8 cellular contexts compared by ENCODE assay signal in the genomic region with DNA sequence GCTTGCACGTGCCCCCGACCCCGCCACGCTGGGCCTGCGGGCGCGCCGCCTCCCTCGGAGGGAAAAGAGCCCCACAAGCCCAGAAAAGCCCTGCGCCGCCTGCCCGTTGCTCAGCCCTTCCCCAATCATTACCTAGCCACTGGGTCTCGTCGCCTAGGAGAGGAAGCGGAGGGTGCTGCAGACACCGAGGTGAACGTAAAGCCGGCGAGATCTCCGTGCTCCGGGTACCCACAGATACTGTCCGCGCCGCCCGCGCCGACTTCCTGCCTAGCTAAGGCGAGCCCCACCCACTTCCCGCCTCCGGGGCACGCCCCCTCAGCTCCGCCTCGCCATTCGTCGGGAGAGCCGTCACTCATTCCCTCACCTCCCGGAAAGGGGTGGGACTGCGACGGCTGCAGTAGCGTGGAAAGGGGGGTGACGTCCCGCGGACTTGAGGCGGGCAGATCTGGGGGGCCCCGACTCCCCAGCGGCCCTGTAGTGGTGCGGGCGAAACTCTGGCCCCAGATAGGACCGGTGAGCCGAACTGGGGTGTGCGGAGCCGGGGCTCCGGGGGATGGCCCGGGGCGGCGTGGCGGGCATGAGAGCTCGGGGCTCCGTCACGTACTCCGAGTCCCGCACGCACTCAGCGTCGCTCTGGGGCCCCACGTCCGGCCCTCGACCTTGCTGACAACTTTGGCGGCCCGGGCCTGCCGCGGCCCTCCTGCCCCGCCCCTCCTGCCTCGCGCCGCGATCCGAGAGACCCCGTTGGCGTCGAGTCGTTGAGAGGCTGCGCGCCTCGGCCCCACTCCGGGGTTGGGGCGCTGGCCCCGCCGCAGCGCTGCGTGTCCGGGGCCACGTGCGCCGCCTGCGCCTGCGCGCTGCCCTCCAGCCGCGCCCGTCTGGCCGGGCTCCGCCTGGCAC. TPM values are rescaled to one million over a fixed set of nuclear protein-coding genes. Genes with fewer than 3 reads are reported as not detected.
DNase-seq lines count a peak whose midpoint lies in the region; ATAC-seq and TF ChIP-seq lines count a peak whose summit lies in the region.

A gene (minus strand): TSS at position 239 of the 900 bp plus-strand sequence. CDS start 3,778 bp downstream, outside the sequence.

- H3K4me3 ChIP-seq in right atrium auricular region = peak within 1 kb of the TSS; percentile 93 to 94
- H3K4me3 ChIP-seq in uterus = peak within 1 kb of the TSS; percentile 76 to 100

- TF ChIP-seq CTCF in right atrium auricular region (IDR thresholded peaks at IDR 0.05) = no peak
- no peak for TF ChIP-seq CTCF in uterus (IDR thresholded peaks at IDR 0.05)

- no peaks in the 10 kb centered on the region for H3K27me3 ChIP-seq in right atrium auricular region
- H3K27me3 ChIP-seq in uterus = no peaks in the 10 kb centered on the region

- H3K9me3 ChIP-seq in right atrium auricular region = no peaks in the 10 kb centered on the region
- H3K9me3 ChIP-seq in uterus = no peaks in the 10 kb centered on the region

- H3K36me3 ChIP-seq in right atrium auricular region = peaks cover 14% of the 10 kb centered on the region
- H3K36me3 ChIP-seq in uterus = no peaks in the 10 kb centered on the region

- intact Hi-C loops in T-helper 2 cell treated with Interferon-gamma antibody and Interleukin-4, amounts not matched to agents 100 ng/mL and 5 ng/mL, for 36 hours (cut with micrococcal nuclease) = loop anchor here (1.0 to 5.0 kb wide), 3 partner anchors 39 to 176 kb away; a partner anchor contains a TSS
- intact Hi-C loops in uterus (cut with DNase I; ENCODE audit: low total_unique reads) = no loop called here

- TF ChIP-seq POLR2A in uterus (IDR thresholded peaks at IDR 0.05) = peak; percentile 90 to 95

- H3K4me1 ChIP-seq in right atrium auricular region = peaks cover 0 to 58% of the 10 kb centered on the region in 2 donors
- peaks cover 3 to 14% of the 10 kb centered on the region in 2 donors for H3K4me1 ChIP-seq in uterus

- H3K27ac ChIP-seq in right atrium auricular region (peak within 1 kb of the TSS; percentile 93 to 95), uterus (peak within 1 kb of the TSS; percentile 95 to 96)

- ATAC-seq in GM18502 (IDR thresholded peaks at IDR 0.05; ENCODE audit: poor library complexity, unreplicated experiment) = peak; percentile 74
- peak; percentile 75 for ATAC-seq in HG02885 (IDR thresholded peaks at IDR 0.05; ENCODE audit: poor library complexity, unreplicated experiment)

- peak; percentile 86 for DNase-seq in NCI-H1694 (lab: John Stamatoyannopoulos, UW)
- DNase-seq in anterior cingulate cortex (lab: John Stamatoyannopoulos, UW) = peak; percentile 80 to 99 (median 97)
- peak; percentile 99 for DNase-seq in right atrium auricular region (ENCODE audit: low spot score)
- DNase-seq in putamen (ENCODE audit: low spot score) = peak; percentile 98
- DNase-seq in uterus = peak; percentile 98 to 99

RNA-seq across cellular contexts. Expression of the gene that starts here (rescaled TPM):
- total RNA-seq in T-helper 2 cell treated with Interferon-gamma antibody and Interleukin-4, amounts not matched to agents 100 ng/mL and 5 ng/mL, for 36 hours = 3,071 and 3,101 TPM in 2 replicates
- total RNA-seq in right atrium auricular region (100 to 1,000 TPM; 149 to 334 TPM), uterus (100 to 1,000 TPM; 123 to 358 (median 225) TPM)

Comparison
In these comparisons a context has a peak if more than half of its experiments do, and no peak if none do; other contexts are left out.
1. Peak in every context shown above with its lines: DNase-seq, ATAC-seq, H3K4me3 ChIP-seq and H3K27ac ChIP-seq.